In genomic region chr5:14595877-14596276, GRCh38 we compare ENCODE assay signal across 13 cellular contexts. TPM values are rescaled to one million over a fixed set of nuclear protein-coding genes. Genes with fewer than 3 reads are reported as not detected.
DNase-seq lines count a peak whose midpoint lies in the region; ATAC-seq and TF ChIP-seq lines count a peak whose summit lies in the region.
"Had no signal": no experiment of that assay in that cellular context is flagged by ENCODE, and none has a peak within 500 bp of the region (broad histone marks: within the 10 kb centered on the region; RNA-seq: fewer than 3 reads in every experiment).

No MANE protein-coding gene starts in this region.

- peaks cover 87% of the 10 kb centered on the region for H3K4me1 Mint-ChIP-seq in activated T-cell treated with anti-CD3 and anti-CD28 coated beads, Interleukin-2, amount 50 U/mL, for 24 hours (ENCODE audit: low read depth)
- peaks cover 72% of the 10 kb centered on the region for H3K4me1 Mint-ChIP-seq in activated T-helper 17 cell treated with anti-CD3 and anti-CD28 coated beads, Interleukin-2, amount 50 U/mL, for 72 hours

- H3K27ac Mint-ChIP-seq in activated T-cell treated with anti-CD3 and anti-CD28 coated beads, Interleukin-2, amount 50 U/mL, for 24 hours, result peak overlapping the region; percentile 93
- peak overlapping the region; percentile 88 for H3K27ac Mint-ChIP-seq in activated T-helper 17 cell treated with anti-CD3 and anti-CD28 coated beads, Interleukin-2, amount 50 U/mL, for 72 hours

- no peaks in the 10 kb centered on the region for H3K27me3 Mint-ChIP-seq in activated T-cell treated with anti-CD3 and anti-CD28 coated beads, Interleukin-2, amount 50 U/mL, for 24 hours
- H3K27me3 Mint-ChIP-seq in activated T-helper 17 cell treated with anti-CD3 and anti-CD28 coated beads, Interleukin-2, amount 50 U/mL, for 72 hours, result no peaks in the 10 kb centered on the region

- H3K4me3 ChIP-seq in neutrophil (ENCODE audit: low read depth in 1 of 2, low read length in 1 of 2), result peak overlapping the region in 1 of 2 experiments; percentile 15

- H3K36me3 ChIP-seq in neutrophil, result no peaks in the 10 kb centered on the region

- peaks cover 5% of the 10 kb centered on the region for H3K9me3 Mint-ChIP-seq in activated T-cell treated with anti-CD3 and anti-CD28 coated beads, Interleukin-2, amount 50 U/mL, for 24 hours
- no peaks in the 10 kb centered on the region for H3K9me3 Mint-ChIP-seq in activated T-helper 17 cell treated with anti-CD3 and anti-CD28 coated beads, Interleukin-2, amount 50 U/mL, for 72 hours

- DNase-seq in activated T-cell treated with anti-CD3 and anti-CD28 coated beads, Interleukin-2, amount 50 U/mL, for 24 hours, result no peak
- DNase-seq in activated T-cell treated with anti-CD3 and anti-CD28 coated beads, Interleukin-2, amount 50 U/mL, for 48 hours, result no peak
- no peak for DNase-seq in sciatic nerve (ENCODE audit: low spot score)
- DNase-seq: activated CD8-positive, alpha-beta memory T cell treated with anti-CD3 and anti-CD28 coated beads, Interleukin-2, amount 50 U/mL, for 48 hours; effector CD8-positive, alpha-beta T cell; foreskin fibroblast; NCI-H187; NCI-H524 had no signal

- peak overlapping the region; percentile 72 for H3K4me3 Mint-ChIP-seq in activated T-cell treated with anti-CD3 and anti-CD28 coated beads, Interleukin-2, amount 50 U/mL, for 24 hours
- H3K4me3 Mint-ChIP-seq in activated T-helper 17 cell treated with anti-CD3 and anti-CD28 coated beads, Interleukin-2, amount 50 U/mL, for 72 hours, result peak overlapping the region; percentile 79

- peaks cover 9% of the 10 kb centered on the region for H3K36me3 Mint-ChIP-seq in activated T-cell treated with anti-CD3 and anti-CD28 coated beads, Interleukin-2, amount 50 U/mL, for 24 hours (ENCODE audit: low read depth)
- peaks cover 8% of the 10 kb centered on the region for H3K36me3 Mint-ChIP-seq in activated T-helper 17 cell treated with anti-CD3 and anti-CD28 coated beads, Interleukin-2, amount 50 U/mL, for 72 hours (ENCODE audit: low read depth)

- H3K4me1 ChIP-seq in neutrophil (ENCODE audit: control insufficient read depth in 1 of 2, insufficient read depth in 1 of 2, low read depth in 1 of 2, low read length in 1 of 2), result peaks cover 94 to 97% of the 10 kb centered on the region in 2 experiments

- intact Hi-C loops in sciatic nerve (cut with DNase I), result no loop called here

- no peaks in the 10 kb centered on the region for H3K27me3 ChIP-seq in neutrophil

- ATAC-seq in GM21723 (IDR thresholded peaks at IDR 0.05; ENCODE audit: unreplicated experiment) (peak; percentile 2), HG03095 (IDR thresholded peaks at IDR 0.05; ENCODE audit: unreplicated experiment) (no peak), sciatic nerve (no peak), GM21447 (IDR thresholded peaks at IDR 0.05; ENCODE audit: unreplicated experiment) (no peak)
- ATAC-seq in activated T-helper 17 cell treated with anti-CD3 and anti-CD28 coated beads, Interleukin-2, amount 50 U/mL, for 72 hours (replicated peaks), result no peak

- no peak for TF ChIP-seq CTCF in neutrophil (IDR thresholded peaks at IDR 0.05)

- H3K9me3 ChIP-seq in neutrophil, result no peaks in the 10 kb centered on the region

- H3K27ac ChIP-seq in neutrophil, result peak overlapping the region; percentile 87

RNA-seq across cellular contexts. Expression of gene OTULINL, which starts 14.3 kb away (rescaled TPM):
- 10 to 100 TPM; 15.8 to 19.0 TPM for total RNA-seq in activated T-helper 17 cell treated with anti-CD3 and anti-CD28 coated beads, Interleukin-2, amount 50 U/mL, for 72 hours
- total RNA-seq in sciatic nerve, result 15.6 TPM
